ENCODE assay signal across 16 cellular contexts in genomic region chr3:64740232-64740631, GRCh38. TPM values are rescaled to one million over a fixed set of nuclear protein-coding genes. Genes with fewer than 3 reads are reported as not detected.
A peak's percentile ranks its signal among the peaks of the same experiment; 100 is the strongest.
DNase-seq lines count a peak whose midpoint lies in the region; ATAC-seq and TF ChIP-seq lines count a peak whose summit lies in the region.
"Had no signal": no experiment of that assay in that cellular context is flagged by ENCODE, and none has a peak within 500 bp of the region (broad histone marks: within the 10 kb centered on the region; RNA-seq: fewer than 3 reads in every experiment).

No MANE protein-coding gene starts in this region.

- H3K9me3 Mint-ChIP-seq in GM23338 = no peaks in the 10 kb centered on the region
- H3K9me3 Mint-ChIP-seq: activated naive CD4-positive, alpha-beta T cell treated with anti-CD3 and anti-CD28 coated beads, Interleukin-2, amount 50 U/mL, for 24 hours; WTC11 had no signal

- H3K27ac ChIP-seq in GM23338 (ENCODE audit: low read depth) (no peak overlapping the region), smooth muscle cell (ENCODE audit: low read depth) (peak overlapping the region; percentile 88)

- H3K4me1 ChIP-seq in GM23338 (ENCODE audit: insufficient read depth) (peaks cover 9% of the 10 kb centered on the region; the same call in 1 of the 2 replicates), smooth muscle cell (ENCODE audit: low read depth) (peaks cover 8% of the 10 kb centered on the region)

- H3K36me3 ChIP-seq in GM23338 (ENCODE audit: insufficient read depth) (no peaks in the 10 kb centered on the region), smooth muscle cell (ENCODE audit: low read depth) (no peaks in the 10 kb centered on the region)

- no peaks in the 10 kb centered on the region for H3K9me2 ChIP-seq in GM23338 (ENCODE audit: insufficient read depth)

- no peak overlapping the region for H3K27ac Mint-ChIP-seq in GM23338
- H3K27ac Mint-ChIP-seq: activated naive CD4-positive, alpha-beta T cell treated with anti-CD3 and anti-CD28 coated beads, Interleukin-2, amount 50 U/mL, for 24 hours; CD14-positive monocyte; WTC11 had no signal

- no peaks in the 10 kb centered on the region for H3K79me2 ChIP-seq in GM23338 (replicated peaks; ENCODE audit: insufficient read depth)
- no peaks in the 10 kb centered on the region for H3K79me2 ChIP-seq in smooth muscle cell (ENCODE audit: low read depth)

- H3K27me3 Mint-ChIP-seq in GM23338 (ENCODE audit: insufficient read depth, low read depth, poor library complexity) = no peaks in the 10 kb centered on the region
- H3K27me3 Mint-ChIP-seq: activated naive CD4-positive, alpha-beta T cell treated with anti-CD3 and anti-CD28 coated beads, Interleukin-2, amount 50 U/mL, for 24 hours had no signal

- H3K9ac ChIP-seq in smooth muscle cell (ENCODE audit: low read depth) = peak overlapping the region; percentile 58

- ATAC-seq in GM23338 = no peak
- no peak for ATAC-seq in GM21526 (IDR thresholded peaks at IDR 0.05; ENCODE audit: low FRiP score, unreplicated experiment)
- no peak for ATAC-seq in activated CD4-positive, CD25-positive, alpha-beta regulatory T cell treated with anti-CD3 and anti-CD28 coated beads, Interleukin-2, amount 50 U/mL, for 24 hours
- ATAC-seq: WTC11 had no signal

- H3K4me2 ChIP-seq in GM23338 = no peak overlapping the region
- peak overlapping the region; percentile 47 for H3K4me2 ChIP-seq in smooth muscle cell

- H3K4me3 Mint-ChIP-seq in GM23338 = no peak overlapping the region
- H3K4me3 Mint-ChIP-seq: activated naive CD4-positive, alpha-beta T cell treated with anti-CD3 and anti-CD28 coated beads, Interleukin-2, amount 50 U/mL, for 24 hours; CD14-positive monocyte; WTC11 had no signal

- no peaks in the 10 kb centered on the region for H3K27me3 ChIP-seq in GM23338 (ENCODE audit: insufficient read depth)
- H3K27me3 ChIP-seq in smooth muscle cell (ENCODE audit: low read depth) = no peaks in the 10 kb centered on the region

- H3K4me3 ChIP-seq in GM23338 (no peak overlapping the region), choroid plexus epithelial cell (ENCODE audit: low read depth, low read length) (no peak overlapping the region), smooth muscle cell (no peak overlapping the region)
- H3K4me3 ChIP-seq: lung had no signal

- H3K9me3 ChIP-seq in smooth muscle cell (replicated peaks; ENCODE audit: low read depth) = no peaks in the 10 kb centered on the region

- H3K36me3 Mint-ChIP-seq in GM23338 (ENCODE audit: low read depth) = no peaks in the 10 kb centered on the region
- H3K36me3 Mint-ChIP-seq: activated naive CD4-positive, alpha-beta T cell treated with anti-CD3 and anti-CD28 coated beads, Interleukin-2, amount 50 U/mL, for 24 hours; CD14-positive monocyte; WTC11 had no signal

- 23% methylated on average over 5 of the region's 5 CpGs for whole genome bisulfite sequencing in smooth muscle cell (ENCODE audit: low lambda C conversion rate)

- peaks cover 16% of the 10 kb centered on the region for H3K4me1 Mint-ChIP-seq in GM23338
- H3K4me1 Mint-ChIP-seq: activated naive CD4-positive, alpha-beta T cell treated with anti-CD3 and anti-CD28 coated beads, Interleukin-2, amount 50 U/mL, for 24 hours; CD14-positive monocyte had no signal

- no peaks in the 10 kb centered on the region for H3F3A ChIP-seq in GM23338 (replicated peaks; ENCODE audit: low read depth)
- peaks cover 11% of the 10 kb centered on the region for H3F3A ChIP-seq in smooth muscle cell (ENCODE audit: low read depth)

- TF ChIP-seq CTCF in GM23338 (conservative IDR thresholded peaks at IDR 0.05; ENCODE audit: low read depth in 2 of 2) (no peak), choroid plexus epithelial cell (conservative IDR thresholded peaks at IDR 0.05; ENCODE audit: low read depth, low read length) (no peak), smooth muscle cell (IDR thresholded peaks at IDR 0.05; ENCODE audit: borderline replicate concordance, insufficient read depth, poor library complexity, severe bottlenecking) (no peak)

- H2AFZ ChIP-seq in GM23338 (peak overlapping the region; percentile 47; the same call in 1 of the 2 replicates), smooth muscle cell (ENCODE audit: low read depth) (peak overlapping the region; percentile 35)

- DNase-seq in GM23338 (ENCODE audit: low spot score) = no peak
- peak; percentile 95 for DNase-seq in choroid plexus epithelial cell (ENCODE audit: low read depth)
- DNase-seq in kidney glomerular epithelial cell (lab: John Stamatoyannopoulos, UW) = peak; percentile 2
- no peak for DNase-seq in smooth muscle cell (lab: John Stamatoyannopoulos, UW; ENCODE audit: unreplicated experiment)
- no peak for DNase-seq in stimulated activated naive CD4-positive, alpha-beta T cell (lab: John Stamatoyannopoulos, UW)
- DNase-seq in anterior cingulate cortex (lab: John Stamatoyannopoulos, UW) = no peak
- DNase-seq: effector CD8-positive, alpha-beta T cell; NCI-H2227 treated with DMSO at 0.1 percent for 48 hours; stimulated activated CD4-positive, alpha-beta T cell treated with anti-CD3 and anti-CD28 coated beads, Interleukin-4, amount 100 ng/mL, for 1 hour; stimulated activated naive CD4-positive, alpha-beta T cell treated with Interleukin-2 at 50 U/mL for 16 hours had no signal

- H4K20me1 ChIP-seq in GM23338 (replicated peaks; ENCODE audit: insufficient read depth) (no peaks in the 10 kb centered on the region), smooth muscle cell (ENCODE audit: low read depth) (peaks cover 5% of the 10 kb centered on the region)

TF ChIP-seq in GM23338, 12 proteins besides CTCF, POLR2A, EP300 and RAD21:
- TF ChIP-seq REST (IDR thresholded peaks at IDR 0.05; ENCODE audit: unreplicated experiment) (no peak), CREB1 (CRISPR knock-in tag; IDR thresholded peaks at IDR 0.05; ENCODE audit: low read depth) (no peak), JUNB (IDR thresholded peaks at IDR 0.05; ENCODE audit: unreplicated experiment) (no peak), ZNF331 (CRISPR knock-in tag; IDR thresholded peaks at IDR 0.05; ENCODE audit: low read depth) (no peak)

RNA-seq across cellular contexts. Expression of gene ADAMTS9, which starts 52.4 kb away (rescaled TPM):
- 0.31 and 0.54 TPM in 2 replicates for total RNA-seq in GM23338 (2014; rRNA removed; shearing (Covaris generic))
- polyA plus RNA-seq in GM23338 (2016; fragmentation: Nextera tagmentation; extraction: Ambion mirVana) = 0.26 and 0.81 TPM in 2 replicates
- 66.6 and 68.0 TPM in 2 replicates for total RNA-seq in smooth muscle cell
- 18.7 and 19.9 TPM in 2 replicates for polyA plus RNA-seq in smooth muscle cell
- polyA plus RNA-seq: CD14-positive monocyte had no signal

Comparison
In these comparisons a context has a peak if more than half of its experiments do, and no peak if none do; other contexts are left out.
1. DNase-seq: peak in choroid plexus epithelial cell (single experiment) and kidney glomerular epithelial cell (single experiment); none in GM23338 (single experiment), smooth muscle cell (single experiment), stimulated activated naive CD4-positive, alpha-beta T cell (0 of 6) and anterior cingulate cortex (0 of 58).
2. RNA of gene ADAMTS9, which starts 52.4 kb away (total RNA-seq): 66.6 to 68.0 TPM in smooth muscle cell; 0.31 to 0.54 TPM in GM23338; every median in the first group is over 10 times any median in the second.